Comparison of ENCODE assay signal across 8 cellular contexts in genomic region chr1:58782308-58783089, GRCh38. TPM values are rescaled to one million over a fixed set of nuclear protein-coding genes. Genes with fewer than 3 reads are reported as not detected.
DNase-seq lines count a peak whose midpoint lies in the region; ATAC-seq and TF ChIP-seq lines count a peak whose summit lies in the region.

No MANE protein-coding gene starts in this region.

- H2AFZ ChIP-seq in parathyroid adenoma = no peak overlapping the region

- peak in 1 of 2 donors; percentile 29 for TF ChIP-seq POLR2A in tibial nerve (IDR thresholded peaks at IDR 0.05)

- H3K4me3 ChIP-seq in RWPE2 (ENCODE audit: severe bottlenecking) (peak overlapping the region; percentile 83), parathyroid adenoma (ENCODE audit: low read depth, low read length) (peak overlapping the region; percentile 97), tibial nerve (peak overlapping the region; percentile 65 to 97 (median 81))

- peaks cover 21% of the 10 kb centered on the region in 2 donors for H3K36me3 Mint-ChIP-seq in activated naive CD4-positive, alpha-beta T cell treated with anti-CD3 and anti-CD28 coated beads, Interleukin-2, amount 50 U/mL, for 72 hours

- peaks cover 16% of the 10 kb centered on the region for H3K79me2 ChIP-seq in parathyroid adenoma

- peaks cover 26% of the 10 kb centered on the region for H3K4me1 ChIP-seq in RWPE2 (ENCODE audit: insufficient read depth, poor library complexity, severe bottlenecking)
- peaks cover 6% of the 10 kb centered on the region for H3K4me1 ChIP-seq in parathyroid adenoma
- H3K4me1 ChIP-seq in tibial nerve = peaks cover 0 to 30% (median 16%) of the 10 kb centered on the region in 4 donors

- H3K27me3 ChIP-seq in RWPE2 (ENCODE audit: insufficient read depth, poor library complexity, severe bottlenecking) = no peaks in the 10 kb centered on the region
- H3K27me3 ChIP-seq in parathyroid adenoma (ENCODE audit: control insufficient read depth, insufficient read depth, low read length) = no peaks in the 10 kb centered on the region
- no peaks in the 10 kb centered on the region for H3K27me3 ChIP-seq in tibial nerve

- H3K27ac ChIP-seq in RWPE2 (ENCODE audit: poor library complexity, severe bottlenecking) = peak overlapping the region; percentile 95
- H3K27ac ChIP-seq in parathyroid adenoma = peak overlapping the region; percentile 100
- peak overlapping the region; percentile 95 to 100 (median 99) for H3K27ac ChIP-seq in tibial nerve

- H3K9ac ChIP-seq in parathyroid adenoma = peak overlapping the region; percentile 99

- H3K36me3 ChIP-seq in RWPE2 (ENCODE audit: low read depth) = peaks cover 30% of the 10 kb centered on the region
- peaks cover 15% of the 10 kb centered on the region for H3K36me3 ChIP-seq in parathyroid adenoma (ENCODE audit: control insufficient read depth, insufficient read depth, low read length)
- H3K36me3 ChIP-seq in tibial nerve = peaks cover 0 to 8% (median 0%) of the 10 kb centered on the region in 3 donors

- H3K27ac Mint-ChIP-seq in activated naive CD4-positive, alpha-beta T cell treated with anti-CD3 and anti-CD28 coated beads, Interleukin-2, amount 50 U/mL, for 72 hours = peak overlapping the region; percentile 98 to 99

- intact Hi-C loops in Right ventricle myocardium superior (cut with DNase I) = loop anchor here (5.0 to 10.0 kb wide), 5 partner anchors 102 to 915 kb away; no protein-coding TSS in a partner anchor

- DNase-seq in EL (peak; percentile 47), RWPE2 (ENCODE audit: low spot score) (peak; percentile 66), Right ventricle myocardium superior (peak; percentile 77), tibial nerve (ENCODE audit: low spot score in 2 of 2) (peak; percentile 23 to 38)
- peak; percentile 64 to 78 for DNase-seq in activated naive CD4-positive, alpha-beta T cell treated with anti-CD3 and anti-CD28 coated beads, Interleukin-2, amount 50 U/mL, for 72 hours (ENCODE audit: low spot score in 2 of 2)

- 0% methylated on average over 17 to 19 of the region's 72 CpGs for WGBS in tibial nerve, 2 donors

- no peaks in the 10 kb centered on the region for H3K9me3 ChIP-seq in RWPE2 (ENCODE audit: severe bottlenecking)
- H3K9me3 ChIP-seq in parathyroid adenoma (ENCODE audit: control insufficient read depth, low read length) = no peaks in the 10 kb centered on the region
- H3K9me3 ChIP-seq in tibial nerve = no peaks in the 10 kb centered on the region

- peak; percentile 8 for TF ChIP-seq CTCF in RWPE2 (IDR thresholded peaks at IDR 0.05; ENCODE audit: poor library complexity, severe bottlenecking)
- TF ChIP-seq CTCF in parathyroid adenoma (IDR thresholded peaks at IDR 0.05) = no peak
- peak in 2 of 5 experiments; percentile 7 to 27 for TF ChIP-seq CTCF in tibial nerve (IDR thresholded peaks at IDR 0.05)

- peaks cover 4 to 6% of the 10 kb centered on the region in 2 donors for H3K9me3 Mint-ChIP-seq in activated naive CD4-positive, alpha-beta T cell treated with anti-CD3 and anti-CD28 coated beads, Interleukin-2, amount 50 U/mL, for 72 hours

- ATAC-seq in HG03108 (IDR thresholded peaks at IDR 0.05; ENCODE audit: unreplicated experiment) (peak; percentile 19), RWPE2 (ENCODE audit: low read depth) (no peak), Right ventricle myocardium superior (ENCODE audit: poor library complexity) (peak; percentile 1), HG03159 (IDR thresholded peaks at IDR 0.05; ENCODE audit: unreplicated experiment) (no peak)
- peak; percentile 1 to 5 for ATAC-seq in activated naive CD4-positive, alpha-beta T cell treated with anti-CD3 and anti-CD28 coated beads, Interleukin-2, amount 50 U/mL, for 72 hours

- peak in 1 of 2 donors; percentile 61 for TF ChIP-seq EP300 in tibial nerve (IDR thresholded peaks at IDR 0.05)

- H3K4me2 ChIP-seq in parathyroid adenoma (ENCODE audit: low read length) = peak overlapping the region; percentile 69

RNA-seq across cellular contexts. Expression of gene JUN, which starts 1.3 kb away (rescaled TPM):
- total RNA-seq in activated naive CD4-positive, alpha-beta T cell treated with anti-CD3 and anti-CD28 coated beads, Interleukin-2, amount 50 U/mL, for 72 hours = 10 to 100 TPM; 31.7 to 54.8 TPM
- total RNA-seq in Right ventricle myocardium superior (54.8 TPM), tibial nerve (100 to 1,000 TPM; 169 to 267 (median 192) TPM)

Comparison
In these comparisons a context has a peak if more than half of its experiments do, and no peak if none do; other contexts are left out.
1. ATAC-seq: peak in HG03108 (single experiment), activated naive CD4-positive, alpha-beta T cell treated with anti-CD3 and anti-CD28 coated beads, Interleukin-2, amount 50 U/mL, for 72 hours (2 of 2) and Right ventricle myocardium superior (single experiment); none in RWPE2 (single experiment) and HG03159 (single experiment).
2. Peak in every context shown above with its lines, with median percentiles within 50 percentile points of each other: DNase-seq, H3K27ac ChIP-seq and H3K4me3 ChIP-seq.